ENCODE assay signal across 1 cellular context in genomic region chr17:78127240-78127887, GRCh38.
TF ChIP-seq lines count a peak whose summit lies in the region.

No MANE protein-coding gene starts in this region.

TF ChIP-seq in HepG2, 621 proteins besides CTCF, POLR2A, EP300 and RAD21 (continues in another document):
- peak; percentile 45; the same call in 1 of the 2 replicates for TF ChIP-seq STAT6 (CRISPR knock-in tag; IDR thresholded peaks at IDR 0.05; ENCODE audit: borderline replicate concordance)
- TF ChIP-seq NCOA1 (CRISPR knock-in tag; IDR thresholded peaks at IDR 0.05): no peak
- no peak for TF ChIP-seq TEAD2 (CRISPR knock-in tag; IDR thresholded peaks at IDR 0.05)
- no peak for TF ChIP-seq GMEB2 (CRISPR knock-in tag; IDR thresholded peaks at IDR 0.05; ENCODE audit: low read depth)
- TF ChIP-seq USF2 (IDR thresholded peaks at IDR 0.05; ENCODE audit: low read depth, low read length): no peak
- TF ChIP-seq USF2 (CRISPR knock-in tag; IDR thresholded peaks at IDR 0.05; ENCODE audit: borderline replicate concordance): no peak
- TF ChIP-seq ESRRA (CRISPR knock-in tag; IDR thresholded peaks at IDR 0.05; ENCODE audit: low read depth): peak; percentile 39
- no peak; the same call in 1 of the 2 replicates for TF ChIP-seq ZNF503 (CRISPR knock-in tag; IDR thresholded peaks at IDR 0.05)
- TF ChIP-seq ATM (IDR thresholded peaks at IDR 0.05; ENCODE audit: borderline replicate concordance): no peak
- peak; percentile 68; the same call in 1 of the 2 replicates for TF ChIP-seq ZNF891 (CRISPR knock-in tag; IDR thresholded peaks at IDR 0.05)
- no peak for TF ChIP-seq ZIK1 (CRISPR knock-in tag; IDR thresholded peaks at IDR 0.05; ENCODE audit: borderline replicate concordance, low read depth)
- TF ChIP-seq CREB1 (IDR thresholded peaks at IDR 0.05): no peak; the same call in 1 of the 2 replicates
- TF ChIP-seq CREB1 (CRISPR knock-in tag; IDR thresholded peaks at IDR 0.05): no peak
- no peak for TF ChIP-seq ZBTB10 (CRISPR knock-in tag; IDR thresholded peaks at IDR 0.05; ENCODE audit: borderline replicate concordance)
- TF ChIP-seq ZNF431 (CRISPR knock-in tag; IDR thresholded peaks at IDR 0.05; ENCODE audit: borderline replicate concordance, low read depth): no peak
- TF ChIP-seq ATF7-NPFF (CRISPR knock-in tag; IDR thresholded peaks at IDR 0.05; ENCODE audit: low read depth): no peak; the same call in 1 of the 2 replicates
- peak; percentile 3; the same call in 1 of the 2 replicates for TF ChIP-seq HOXD1 (CRISPR knock-in tag; IDR thresholded peaks at IDR 0.05)
- TF ChIP-seq ZNF770 (CRISPR knock-in tag; IDR thresholded peaks at IDR 0.05): peak; percentile 32; the same call in 1 of the 2 replicates
- peak; percentile 86 for TF ChIP-seq HOXA3 (CRISPR knock-in tag; IDR thresholded peaks at IDR 0.05)
- no peak; the same call in 1 of the 2 replicates for TF ChIP-seq HOMEZ (CRISPR knock-in tag; IDR thresholded peaks at IDR 0.05; ENCODE audit: low read depth)
- no peak; the same call in 1 of the 2 replicates for TF ChIP-seq HDAC1 (CRISPR knock-in tag; IDR thresholded peaks at IDR 0.05)
- TF ChIP-seq KDM1A (CRISPR knock-in tag; IDR thresholded peaks at IDR 0.05): no peak
- TF ChIP-seq ZNF780A (CRISPR knock-in tag; IDR thresholded peaks at IDR 0.05): no peak
- TF ChIP-seq SALL1 (CRISPR knock-in tag; IDR thresholded peaks at IDR 0.05): peak; percentile 77
- 0 out of 2 replicates have a peak, but pooled peaks have one; percentile 70 for TF ChIP-seq ZFYVE20 (CRISPR knock-in tag; IDR thresholded peaks at IDR 0.05; ENCODE audit: borderline replicate concordance, low read depth)
- TF ChIP-seq NCOR1 (IDR thresholded peaks at IDR 0.05; ENCODE audit: borderline replicate concordance, low read length): peak; percentile 69; the same call in 1 of the 2 replicates
- no peak for TF ChIP-seq ZNF773 (CRISPR knock-in tag; IDR thresholded peaks at IDR 0.05; ENCODE audit: borderline replicate concordance)
- peak; percentile 77 for TF ChIP-seq MXD4 (CRISPR knock-in tag; IDR thresholded peaks at IDR 0.05)
- no peak; a peak in 1 of 4 replicates for TF ChIP-seq REST (IDR thresholded peaks at IDR 0.05; ENCODE audit: borderline replicate concordance in 1 of 2, low read depth in 1 of 2, low read length in 2 of 2)
- TF ChIP-seq HMG20A (CRISPR knock-in tag; IDR thresholded peaks at IDR 0.05; ENCODE audit: borderline replicate concordance): peak; percentile 36; the same call in 1 of the 2 replicates
- TF ChIP-seq FOSL1 (CRISPR knock-in tag; IDR thresholded peaks at IDR 0.05; ENCODE audit: borderline replicate concordance): no peak; the same call in 1 of the 2 replicates
- TF ChIP-seq PCBP1 (IDR thresholded peaks at IDR 0.05; ENCODE audit: borderline replicate concordance, low read depth, low read length): no peak; the same call in 1 of the 2 replicates
- TF ChIP-seq MATR3 (CRISPR knock-in tag; IDR thresholded peaks at IDR 0.05): no peak
- TF ChIP-seq HIC2 (CRISPR knock-in tag; IDR thresholded peaks at IDR 0.05; ENCODE audit: low read depth): peak; percentile 62
- no peak for TF ChIP-seq RBM22 (optimal IDR thresholded peaks at IDR 0.05; ENCODE audit: low read length)
- TF ChIP-seq IKZF1 (IDR thresholded peaks at IDR 0.05): no peak
- no peak for TF ChIP-seq NAIF1 (CRISPR knock-in tag; IDR thresholded peaks at IDR 0.05; ENCODE audit: borderline replicate concordance)
- no peak for TF ChIP-seq NFIB (CRISPR knock-in tag; IDR thresholded peaks at IDR 0.05; ENCODE audit: borderline replicate concordance)
- peak; percentile 65; the same call in 1 of the 2 replicates for TF ChIP-seq CHCHD3 (CRISPR knock-in tag; IDR thresholded peaks at IDR 0.05)
- no peak for TF ChIP-seq FOXM1 (CRISPR knock-in tag; IDR thresholded peaks at IDR 0.05)
- TF ChIP-seq MIER2 (CRISPR knock-in tag; IDR thresholded peaks at IDR 0.05): 0 out of 2 replicates have a peak, but pooled peaks have one; percentile 65
